ENCODE assay signal across 1 cellular context in the genomic region with DNA sequence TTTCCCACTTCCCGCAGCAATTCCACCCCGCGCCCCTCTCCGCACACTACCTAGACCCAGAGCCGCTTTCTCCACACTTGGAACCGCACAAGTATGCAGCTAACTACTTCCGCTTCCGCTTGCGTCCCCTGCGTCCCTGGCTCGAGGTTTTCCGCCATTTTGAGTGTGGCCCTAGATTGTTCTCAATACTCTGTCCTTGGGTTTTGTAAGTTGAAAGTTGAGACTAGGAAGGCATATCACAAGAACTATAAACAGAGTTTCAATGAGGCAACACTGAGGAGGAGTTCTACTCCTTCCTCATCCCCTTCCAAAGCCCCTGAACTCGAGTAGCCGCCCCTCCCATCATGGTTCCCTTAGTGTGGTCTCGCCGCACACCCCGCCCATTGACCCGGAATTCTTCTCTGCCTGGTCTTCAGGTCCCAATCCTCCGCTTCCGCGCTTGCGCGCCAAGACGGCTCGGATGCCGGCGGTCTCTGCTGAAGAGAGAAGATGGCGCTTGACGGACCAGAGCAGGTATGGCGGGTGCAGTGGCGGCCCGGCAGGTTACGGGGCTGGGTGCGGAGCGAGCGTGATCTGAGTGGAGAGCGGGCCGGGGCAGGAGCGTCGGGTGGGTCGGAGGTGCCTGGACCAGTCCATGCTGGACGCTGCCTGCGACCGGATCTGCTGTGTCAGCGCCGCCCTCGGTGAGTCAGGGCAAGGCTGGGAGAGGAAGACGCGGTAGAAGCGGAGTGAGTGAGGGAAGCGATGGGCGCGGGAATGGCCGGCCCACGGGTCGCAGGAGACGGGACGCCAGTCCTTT.
A peak's percentile ranks its signal among the peaks of the same experiment; 100 is the strongest.
TF ChIP-seq lines count a peak whose summit lies in the region.

A gene with protein sequence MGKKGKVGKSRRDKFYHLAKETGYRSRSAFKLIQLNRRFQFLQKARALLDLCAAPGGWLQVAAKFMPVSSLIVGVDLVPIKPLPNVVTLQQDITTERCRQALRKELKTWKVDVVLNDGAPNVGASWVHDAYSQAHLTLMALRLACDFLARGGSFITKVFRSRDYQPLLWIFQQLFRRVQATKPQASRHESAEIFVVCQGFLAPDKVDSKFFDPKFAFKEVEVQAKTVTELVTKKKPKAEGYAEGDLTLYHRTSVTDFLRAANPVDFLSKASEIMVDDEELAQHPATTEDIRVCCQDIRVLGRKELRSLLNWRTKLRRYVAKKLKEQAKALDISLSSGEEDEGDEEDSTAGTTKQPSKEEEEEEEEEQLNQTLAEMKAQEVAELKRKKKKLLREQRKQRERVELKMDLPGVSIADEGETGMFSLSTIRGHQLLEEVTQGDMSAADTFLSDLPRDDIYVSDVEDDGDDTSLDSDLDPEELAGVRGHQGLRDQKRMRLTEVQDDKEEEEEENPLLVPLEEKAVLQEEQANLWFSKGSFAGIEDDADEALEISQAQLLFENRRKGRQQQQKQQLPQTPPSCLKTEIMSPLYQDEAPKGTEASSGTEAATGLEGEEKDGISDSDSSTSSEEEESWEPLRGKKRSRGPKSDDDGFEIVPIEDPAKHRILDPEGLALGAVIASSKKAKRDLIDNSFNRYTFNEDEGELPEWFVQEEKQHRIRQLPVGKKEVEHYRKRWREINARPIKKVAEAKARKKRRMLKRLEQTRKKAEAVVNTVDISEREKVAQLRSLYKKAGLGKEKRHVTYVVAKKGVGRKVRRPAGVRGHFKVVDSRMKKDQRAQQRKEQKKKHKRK (minus strand): TSS at position 662 of the 799 bp plus-strand sequence. CDS start 761 bp downstream, outside the sequence.
Gene PSMC5, plus strand, starts transcription at position 430 of the 799 bp plus-strand sequence. Its CDS starts 60 bp downstream, at position 490.

TF ChIP-seq in HepG2, 621 proteins besides CTCF, POLR2A, EP300 and RAD21 (continued from another document and continues in another):
- TF ChIP-seq ZNF547 (CRISPR knock-in tag; IDR thresholded peaks at IDR 0.05) (peak; percentile 95), EEA1 (CRISPR knock-in tag; IDR thresholded peaks at IDR 0.05; ENCODE audit: borderline replicate concordance) (peak; percentile 57; the same call in 1 of the 2 replicates), ZKSCAN1 (IDR thresholded peaks at IDR 0.05; ENCODE audit: low read length) (peak; percentile 43; the same call in 1 of the 2 replicates), ZBTB38 (CRISPR knock-in tag; IDR thresholded peaks at IDR 0.05) (peak; percentile 68), SALL1 (CRISPR knock-in tag; IDR thresholded peaks at IDR 0.05) (peak; percentile 88; the same call in 1 of the 2 replicates), ZNF274 (CRISPR knock-in tag; IDR thresholded peaks at IDR 0.05) (peak; percentile 98), ISX (CRISPR knock-in tag; conservative IDR thresholded peaks at IDR 0.05) (no peak), ZNF580 (CRISPR knock-in tag; IDR thresholded peaks at IDR 0.05; ENCODE audit: borderline replicate concordance, low read depth) (peak; percentile 85; the same call in 1 of the 2 replicates), ZNF263 (CRISPR knock-in tag; IDR thresholded peaks at IDR 0.05) (peak; percentile 60), ZIK1 (CRISPR knock-in tag; IDR thresholded peaks at IDR 0.05; ENCODE audit: borderline replicate concordance, low read depth) (peak; percentile 97; the same call in 1 of the 2 replicates), PAXIP1 (CRISPR knock-in tag; conservative IDR thresholded peaks at IDR 0.05) (peak; percentile 53), ATF2 (CRISPR knock-in tag; IDR thresholded peaks at IDR 0.05) (peak; percentile 65; the same call in 1 of the 2 replicates), IRX3 (CRISPR knock-in tag; IDR thresholded peaks at IDR 0.05; ENCODE audit: borderline replicate concordance, low read depth) (no peak), KLF9 (CRISPR knock-in tag; IDR thresholded peaks at IDR 0.05; ENCODE audit: low read depth) (0 out of 2 replicates have a peak, but pooled peaks have one; percentile 62), SOX13 (IDR thresholded peaks at IDR 0.05) (0 out of 2 replicates have a peak, but pooled peaks have one; percentile 22), SOX13 (CRISPR knock-in tag; conservative IDR thresholded peaks at IDR 0.05 in 1 of 2, IDR thresholded peaks at IDR 0.05 in 1 of 2) (peak in 1 of 2 experiments; percentile 37; a peak in 1 of 4 replicates), GTF2F1 (IDR thresholded peaks at IDR 0.05; ENCODE audit: low read length) (no peak), TEAD2 (CRISPR knock-in tag; IDR thresholded peaks at IDR 0.05) (no peak), ZNF337 (CRISPR knock-in tag; IDR thresholded peaks at IDR 0.05; ENCODE audit: borderline replicate concordance, low read depth) (peak; percentile 99), ZNF576 (CRISPR knock-in tag; IDR thresholded peaks at IDR 0.05) (peak; percentile 85; the same call in 1 of the 2 replicates), TEAD3 (CRISPR knock-in tag; optimal IDR thresholded peaks at IDR 0.05; ENCODE audit: borderline replicate concordance) (peak; percentile 87), ZFP41 (CRISPR knock-in tag; IDR thresholded peaks at IDR 0.05; ENCODE audit: borderline replicate concordance) (peak; percentile 96; the same call in 1 of the 2 replicates), ZSCAN20 (CRISPR knock-in tag; IDR thresholded peaks at IDR 0.05; ENCODE audit: borderline replicate concordance) (0 out of 2 replicates have a peak, but pooled peaks have one; percentile 93), HMG20A (CRISPR knock-in tag; IDR thresholded peaks at IDR 0.05; ENCODE audit: borderline replicate concordance) (peak; percentile 46; the same call in 1 of the 2 replicates), NFKB2 (CRISPR knock-in tag; IDR thresholded peaks at IDR 0.05; ENCODE audit: borderline replicate concordance) (peak; percentile 81; the same call in 1 of the 2 replicates), ZNF75D (CRISPR knock-in tag; IDR thresholded peaks at IDR 0.05; ENCODE audit: borderline replicate concordance) (no peak), TAF15 (IDR thresholded peaks at IDR 0.05; ENCODE audit: low read depth, low read length, poor library complexity, severe bottlenecking) (peak; percentile 49), MED13 (CRISPR knock-in tag; IDR thresholded peaks at IDR 0.05) (0 out of 2 replicates have a peak, but pooled peaks have one; percentile 16), POGK (CRISPR knock-in tag; conservative IDR thresholded peaks at IDR 0.05) (peak; percentile 99), MXD4 (CRISPR knock-in tag; IDR thresholded peaks at IDR 0.05) (peak; percentile 86)
- TF ChIP-seq, protein P1, sequence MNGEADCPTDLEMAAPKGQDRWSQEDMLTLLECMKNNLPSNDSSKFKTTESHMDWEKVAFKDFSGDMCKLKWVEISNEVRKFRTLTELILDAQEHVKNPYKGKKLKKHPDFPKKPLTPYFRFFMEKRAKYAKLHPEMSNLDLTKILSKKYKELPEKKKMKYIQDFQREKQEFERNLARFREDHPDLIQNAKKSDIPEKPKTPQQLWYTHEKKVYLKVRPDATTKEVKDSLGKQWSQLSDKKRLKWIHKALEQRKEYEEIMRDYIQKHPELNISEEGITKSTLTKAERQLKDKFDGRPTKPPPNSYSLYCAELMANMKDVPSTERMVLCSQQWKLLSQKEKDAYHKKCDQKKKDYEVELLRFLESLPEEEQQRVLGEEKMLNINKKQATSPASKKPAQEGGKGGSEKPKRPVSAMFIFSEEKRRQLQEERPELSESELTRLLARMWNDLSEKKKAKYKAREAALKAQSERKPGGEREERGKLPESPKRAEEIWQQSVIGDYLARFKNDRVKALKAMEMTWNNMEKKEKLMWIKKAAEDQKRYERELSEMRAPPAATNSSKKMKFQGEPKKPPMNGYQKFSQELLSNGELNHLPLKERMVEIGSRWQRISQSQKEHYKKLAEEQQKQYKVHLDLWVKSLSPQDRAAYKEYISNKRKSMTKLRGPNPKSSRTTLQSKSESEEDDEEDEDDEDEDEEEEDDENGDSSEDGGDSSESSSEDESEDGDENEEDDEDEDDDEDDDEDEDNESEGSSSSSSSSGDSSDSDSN (CRISPR knock-in tag; IDR thresholded peaks at IDR 0.05), result peak; percentile 95
- TF ChIP-seq, protein P2, sequence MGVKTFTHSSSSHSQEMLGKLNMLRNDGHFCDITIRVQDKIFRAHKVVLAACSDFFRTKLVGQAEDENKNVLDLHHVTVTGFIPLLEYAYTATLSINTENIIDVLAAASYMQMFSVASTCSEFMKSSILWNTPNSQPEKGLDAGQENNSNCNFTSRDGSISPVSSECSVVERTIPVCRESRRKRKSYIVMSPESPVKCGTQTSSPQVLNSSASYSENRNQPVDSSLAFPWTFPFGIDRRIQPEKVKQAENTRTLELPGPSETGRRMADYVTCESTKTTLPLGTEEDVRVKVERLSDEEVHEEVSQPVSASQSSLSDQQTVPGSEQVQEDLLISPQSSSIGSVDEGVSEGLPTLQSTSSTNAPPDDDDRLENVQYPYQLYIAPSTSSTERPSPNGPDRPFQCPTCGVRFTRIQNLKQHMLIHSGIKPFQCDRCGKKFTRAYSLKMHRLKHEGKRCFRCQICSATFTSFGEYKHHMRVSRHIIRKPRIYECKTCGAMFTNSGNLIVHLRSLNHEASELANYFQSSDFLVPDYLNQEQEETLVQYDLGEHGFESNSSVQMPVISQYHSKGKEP (CRISPR knock-in tag; IDR thresholded peaks at IDR 0.05), result 0 out of 2 replicates have a peak, but pooled peaks have one; percentile 21
- TF ChIP-seq, protein P3, sequence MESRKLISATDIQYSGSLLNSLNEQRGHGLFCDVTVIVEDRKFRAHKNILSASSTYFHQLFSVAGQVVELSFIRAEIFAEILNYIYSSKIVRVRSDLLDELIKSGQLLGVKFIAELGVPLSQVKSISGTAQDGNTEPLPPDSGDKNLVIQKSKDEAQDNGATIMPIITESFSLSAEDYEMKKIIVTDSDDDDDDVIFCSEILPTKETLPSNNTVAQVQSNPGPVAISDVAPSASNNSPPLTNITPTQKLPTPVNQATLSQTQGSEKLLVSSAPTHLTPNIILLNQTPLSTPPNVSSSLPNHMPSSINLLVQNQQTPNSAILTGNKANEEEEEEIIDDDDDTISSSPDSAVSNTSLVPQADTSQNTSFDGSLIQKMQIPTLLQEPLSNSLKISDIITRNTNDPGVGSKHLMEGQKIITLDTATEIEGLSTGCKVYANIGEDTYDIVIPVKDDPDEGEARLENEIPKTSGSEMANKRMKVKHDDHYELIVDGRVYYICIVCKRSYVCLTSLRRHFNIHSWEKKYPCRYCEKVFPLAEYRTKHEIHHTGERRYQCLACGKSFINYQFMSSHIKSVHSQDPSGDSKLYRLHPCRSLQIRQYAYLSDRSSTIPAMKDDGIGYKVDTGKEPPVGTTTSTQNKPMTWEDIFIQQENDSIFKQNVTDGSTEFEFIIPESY (CRISPR knock-in tag; IDR thresholded peaks at IDR 0.05), result 0 out of 2 replicates have a peak, but pooled peaks have one; percentile 47
- TF ChIP-seq, protein P4, sequence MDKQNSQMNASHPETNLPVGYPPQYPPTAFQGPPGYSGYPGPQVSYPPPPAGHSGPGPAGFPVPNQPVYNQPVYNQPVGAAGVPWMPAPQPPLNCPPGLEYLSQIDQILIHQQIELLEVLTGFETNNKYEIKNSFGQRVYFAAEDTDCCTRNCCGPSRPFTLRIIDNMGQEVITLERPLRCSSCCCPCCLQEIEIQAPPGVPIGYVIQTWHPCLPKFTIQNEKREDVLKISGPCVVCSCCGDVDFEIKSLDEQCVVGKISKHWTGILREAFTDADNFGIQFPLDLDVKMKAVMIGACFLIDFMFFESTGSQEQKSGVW (CRISPR knock-in tag; IDR thresholded peaks at IDR 0.05; ENCODE audit: borderline replicate concordance), result no peak
